Comparison of ENCODE assay signal across 8 cellular contexts in the genomic region with DNA sequence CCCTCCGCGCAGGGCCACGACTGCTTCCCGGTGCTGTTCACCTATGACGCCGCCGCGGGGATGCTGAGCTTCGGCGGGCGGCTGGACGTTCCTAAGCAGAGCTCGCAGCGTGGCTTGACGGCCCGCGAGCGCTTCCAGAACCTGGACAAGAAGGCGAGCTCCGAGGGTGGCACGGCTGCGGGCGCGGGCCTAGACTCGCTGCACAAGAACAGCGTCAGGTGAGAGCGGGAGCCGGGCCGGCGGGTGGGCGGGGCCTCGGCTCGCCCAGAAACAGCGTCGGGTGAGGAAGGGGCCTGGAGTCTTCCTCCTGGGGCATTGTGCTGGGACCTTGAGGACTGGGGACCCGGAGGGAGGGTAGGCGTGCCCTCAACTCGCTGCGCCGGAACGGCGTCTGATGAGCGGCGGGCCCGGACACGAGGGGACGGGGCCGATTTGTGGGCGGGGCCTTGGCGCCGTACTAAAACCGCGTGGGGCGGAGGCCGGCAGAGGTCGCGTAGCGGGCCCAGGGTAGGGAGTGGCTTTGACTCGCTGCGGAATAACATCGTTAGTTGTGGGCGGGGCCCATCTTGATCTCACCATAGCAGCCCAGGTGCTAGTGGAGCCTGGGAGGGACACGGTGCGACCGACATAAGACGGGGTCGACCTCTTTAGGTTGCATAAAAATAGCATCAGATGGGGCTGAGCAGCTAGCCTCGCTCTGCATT. TPM values are rescaled to one million over a fixed set of nuclear protein-coding genes. Genes with fewer than 3 reads are reported as not detected.
A peak's percentile ranks its signal among the peaks of the same experiment; 100 is the strongest.
DNase-seq lines count a peak whose midpoint lies in the region; ATAC-seq and TF ChIP-seq lines count a peak whose summit lies in the region.

No MANE protein-coding gene starts in this region.

- H3K9me3 ChIP-seq in right lobe of liver (no peaks in the 10 kb centered on the region), PC-3 (ENCODE audit: low read length) (no peaks in the 10 kb centered on the region)

- H4K20me1 ChIP-seq in PC-3 (ENCODE audit: low read length): 0 out of 2 replicates have a peak, but pooled peaks cover 2% of the 10 kb centered on the region

- no peak for TF ChIP-seq POLR2A in right lobe of liver (IDR thresholded peaks at IDR 0.05)

- H3K4me1 ChIP-seq in right lobe of liver (peaks cover 0 to 19% (median 8%) of the 10 kb centered on the region in 4 donors), PC-3 (ENCODE audit: insufficient read depth, low read length) (no peaks in the 10 kb centered on the region)

- WGBS in right lobe of liver (ENCODE audit: insufficient coverage, low coverage, low lambda C conversion rate, missing lambda C conversion rate): 13% methylated on average over 9 of the region's 68 CpGs

- ATAC-seq in GM19328 (IDR thresholded peaks at IDR 0.05; ENCODE audit: unreplicated experiment) (peak; percentile 56), right lobe of liver (peak; percentile 69 to 83 (median 74)), PC-3 (no peak)
- ATAC-seq in activated CD4-positive, alpha-beta T cell treated with anti-CD3 and anti-CD28 coated beads for 36 hours: peak; percentile 90

- H3K36me3 ChIP-seq in right lobe of liver: peaks cover 0 to 44% (median 13%) of the 10 kb centered on the region in 4 donors
- peaks cover 14% of the 10 kb centered on the region; the same call in 1 of the 2 replicates for H3K36me3 ChIP-seq in PC-3 (ENCODE audit: low read depth, low read length)

- H3K4me1 Mint-ChIP-seq in activated CD4-positive, alpha-beta T cell treated with anti-CD3 and anti-CD28 coated beads for 36 hours: peaks cover 20% of the 10 kb centered on the region
- peaks cover 10% of the 10 kb centered on the region for H3K4me1 Mint-ChIP-seq in chondrocyte (ENCODE audit: low read depth)

- H3K27ac Mint-ChIP-seq in activated CD4-positive, alpha-beta T cell treated with anti-CD3 and anti-CD28 coated beads for 36 hours: peak overlapping the region; percentile 80
- peak overlapping the region; percentile 57 for H3K27ac Mint-ChIP-seq in chondrocyte (ENCODE audit: unreplicated experiment)

- H3F3A ChIP-seq in PC-3 (ENCODE audit: low read length, unreplicated experiment): no peaks in the 10 kb centered on the region

- no peaks in the 10 kb centered on the region for H3K27me3 ChIP-seq in right lobe of liver
- H3K27me3 ChIP-seq in PC-3 (ENCODE audit: low read length): no peaks in the 10 kb centered on the region

- H3K4me3 Mint-ChIP-seq in activated CD4-positive, alpha-beta T cell treated with anti-CD3 and anti-CD28 coated beads for 36 hours: peak overlapping the region; percentile 50
- peak overlapping the region; percentile 48 for H3K4me3 Mint-ChIP-seq in chondrocyte (ENCODE audit: unreplicated experiment)

- no peak overlapping the region for H3K4me2 ChIP-seq in PC-3 (ENCODE audit: low read length)

- H3K9me3 Mint-ChIP-seq in activated CD4-positive, alpha-beta T cell treated with anti-CD3 and anti-CD28 coated beads for 36 hours (ENCODE audit: low read depth): no peaks in the 10 kb centered on the region
- no peaks in the 10 kb centered on the region for H3K9me3 Mint-ChIP-seq in chondrocyte (ENCODE audit: low read depth)

- intact Hi-C loops in activated CD4-positive, alpha-beta T cell treated with anti-CD3 and anti-CD28 coated beads for 36 hours (cut with DNase I, micrococcal nuclease): loop anchor here (1.0 to 5.0 kb wide), 5 partner anchors 12 to 44 kb away; partner anchors contain the start of genes ARPC1B (in 2 of the 2), BUD31 (in 1 of the 2), CPSF4 (in 1 of the 2) and PDAP1 (in 1 of the 2)
- intact Hi-C loops in right lobe of liver (cut with DNase I): no loop called here
- intact Hi-C loops in PC-3 (cut with micrococcal nuclease): no loop called here

- H3K36me3 Mint-ChIP-seq in activated CD4-positive, alpha-beta T cell treated with anti-CD3 and anti-CD28 coated beads for 36 hours (ENCODE audit: low read depth): peaks cover 67% of the 10 kb centered on the region
- peaks cover 19% of the 10 kb centered on the region for H3K36me3 Mint-ChIP-seq in chondrocyte (ENCODE audit: low read depth)

- no peak for TF ChIP-seq CTCF in chondrocyte (IDR thresholded peaks at IDR 0.05)
- TF ChIP-seq CTCF in right lobe of liver (IDR thresholded peaks at IDR 0.05): no peak
- no peak for TF ChIP-seq CTCF in PC-3 (conservative IDR thresholded peaks at IDR 0.05; ENCODE audit: low read depth, low read length)

- no peak overlapping the region for H2AFZ ChIP-seq in PC-3 (ENCODE audit: low read length)

- DNase-seq in NCI-H146 (lab: John Stamatoyannopoulos, UW) (peak; percentile 94), chondrocyte (ENCODE audit: low spot score) (no peak), right lobe of liver (peak in 2 of 3 donors; percentile 67 to 76), DMS114 treated with DMSO at 0.1 percent for 48 hours (lab: John Stamatoyannopoulos, UW; ENCODE audit: unreplicated experiment) (no peak), PC-3 (no peak)
- DNase-seq in activated CD4-positive, alpha-beta T cell treated with anti-CD3 and anti-CD28 coated beads for 36 hours: peak; percentile 89
- DNase-seq in stimulated activated CD4-positive, alpha-beta T cell treated with anti-CD3 and anti-CD28 coated beads, TNF-alpha, amount 100 ng/mL, for 1 hour (ENCODE audit: low read depth in 3 of 3, low spot score in 1 of 3): peak in 2 of 3 donors; percentile 64 to 67

- no peaks in the 10 kb centered on the region for H3K27me3 Mint-ChIP-seq in activated CD4-positive, alpha-beta T cell treated with anti-CD3 and anti-CD28 coated beads for 36 hours
- no peaks in the 10 kb centered on the region for H3K27me3 Mint-ChIP-seq in chondrocyte (ENCODE audit: low read depth)

- POLR2A ChIA-PET in activated CD4-positive, alpha-beta T cell treated with anti-CD3 and anti-CD28 coated beads for 36 hours (lab: Charles Lee): interaction anchor here (0.5 to 1.7 kb wide), 4 partner anchors 12 to 19 kb away, joined by 3 to 6 read pairs (median 3); partner anchors contain the start of genes BUD31 and PDAP1
- POLR2A ChIA-PET in PC-3 (lab: Charles Lee; ENCODE audit: unreplicated experiment): no interaction called here

- CTCF ChIA-PET in activated CD4-positive, alpha-beta T cell treated with anti-CD3 and anti-CD28 coated beads for 36 hours (lab: Charles Lee): interaction anchor here (0.6 to 2.0 kb wide), 3 partner anchors 16 to 28 kb away, joined by 3 to 6 read pairs (median 4); partner anchors contain the start of genes BUD31 and PDAP1
- CTCF ChIA-PET in PC-3 (lab: Charles Lee): interaction anchor here (0.6 kb wide), 1 partner anchor 521 kb away, joined by 3 read pairs; no protein-coding TSS in a partner anchor

- no peaks in the 10 kb centered on the region for H3K79me2 ChIP-seq in PC-3 (ENCODE audit: low read length)

- BruUV-seq in PC-3 (replicated peaks; lab: Mats Ljungman, UMichigan): no TSS peak

- H3K27ac ChIP-seq in right lobe of liver (peak overlapping the region in 1 of 3 donors; percentile 14), PC-3 (ENCODE audit: low read length) (no peak overlapping the region)

- H3K9ac ChIP-seq in PC-3 (ENCODE audit: low read length): no peak overlapping the region

- H3K9me2 ChIP-seq in PC-3 (replicated peaks; ENCODE audit: low read length): no peaks in the 10 kb centered on the region

- H3K4me3 ChIP-seq in right lobe of liver: peak overlapping the region; percentile 41 to 52 (median 47)
- no peak overlapping the region for H3K4me3 ChIP-seq in PC-3 (ENCODE audit: low read length)

RNA-seq across cellular contexts. Expression of gene PDAP1, which starts 15.6 kb away (rescaled TPM):
- total RNA-seq in activated CD4-positive, alpha-beta T cell treated with anti-CD3 and anti-CD28 coated beads for 36 hours: 100 to 1,000 TPM; 171 TPM
- total RNA-seq in chondrocyte (91.2 to 101 TPM (median 92.2 TPM) in 3 replicates), right lobe of liver (10 to 100 TPM; 36.3 to 52.9 (median 39.6) TPM), PC-3 (2014; rRNA removed) (58.6 and 84.7 TPM in 2 replicates)

RNA-seq across cellular contexts. Expression of gene BUD31, which starts 16.0 kb away (rescaled TPM):
- 100 to 1,000 TPM; 140 to 190 TPM for total RNA-seq in activated CD4-positive, alpha-beta T cell treated with anti-CD3 and anti-CD28 coated beads for 36 hours
- total RNA-seq in chondrocyte: 88.3 to 120 TPM (median 108 TPM) in 3 replicates
- 10 to 100 TPM; 25.6 to 49.2 (median 33.3) TPM for total RNA-seq in right lobe of liver
- 120 and 144 TPM in 2 replicates for total RNA-seq in PC-3 (2014; rRNA removed)

RNA-seq across cellular contexts. Expression of gene ARPC1B, which starts 18.3 kb away (rescaled TPM):
- total RNA-seq in activated CD4-positive, alpha-beta T cell treated with anti-CD3 and anti-CD28 coated beads for 36 hours: 100 to 1,000 TPM; 318 to 326 TPM
- total RNA-seq in chondrocyte (120 to 134 TPM (median 130 TPM) in 3 replicates), right lobe of liver (100 to 1,000 TPM in 2 of 6 experiments, 10 to 100 TPM in 4; 24.4 to 197 (median 52.7) TPM), PC-3 (2014; rRNA removed) (358 and 381 TPM in 2 replicates)

RNA-seq across cellular contexts. Expression of gene PTCD1, which starts 45.8 kb away (rescaled TPM):
- total RNA-seq in activated CD4-positive, alpha-beta T cell treated with anti-CD3 and anti-CD28 coated beads for 36 hours: 1 to 10 TPM; 4.7 to 7.7 TPM
- total RNA-seq in chondrocyte (4.4 to 5.8 TPM (median 5.4 TPM) in 3 replicates), right lobe of liver (1 to 10 TPM; 2.4 to 5.3 (median 2.8) TPM), PC-3 (2014; rRNA removed) (10.4 and 11.5 TPM in 2 replicates)

RNA-seq across cellular contexts. Expression of gene CPSF4, which starts 45.9 kb away (rescaled TPM):
- total RNA-seq in activated CD4-positive, alpha-beta T cell treated with anti-CD3 and anti-CD28 coated beads for 36 hours: 10 to 100 TPM; 56.1 to 57.9 TPM
- total RNA-seq in chondrocyte: 25.4 to 36.6 TPM (median 29.0 TPM) in 3 replicates
- total RNA-seq in right lobe of liver: 10 to 100 TPM; 10.1 to 16.7 (median 12.0) TPM
- total RNA-seq in PC-3 (2014; rRNA removed): 49.5 and 65.3 TPM in 2 replicates

Comparison
In these comparisons a context has a peak if more than half of its experiments do, and no peak if none do; other contexts are left out.
1. DNase-seq: peak in NCI-H146 (single experiment), activated CD4-positive, alpha-beta T cell treated with anti-CD3 and anti-CD28 coated beads for 36 hours (single experiment), right lobe of liver (2 of 3) and stimulated activated CD4-positive, alpha-beta T cell treated with anti-CD3 and anti-CD28 coated beads, TNF-alpha, amount 100 ng/mL, for 1 hour (2 of 3); none in chondrocyte (single experiment), DMS114 treated with DMSO at 0.1 percent for 48 hours (single experiment) and PC-3 (single experiment).
2. intact Hi-C loops: an anchor here in activated CD4-positive, alpha-beta T cell treated with anti-CD3 and anti-CD28 coated beads for 36 hours (1.0 to 5.0 kb wide); none called in right lobe of liver and PC-3.